ENCODE assay signal across 8 cellular contexts in the genomic region with DNA sequence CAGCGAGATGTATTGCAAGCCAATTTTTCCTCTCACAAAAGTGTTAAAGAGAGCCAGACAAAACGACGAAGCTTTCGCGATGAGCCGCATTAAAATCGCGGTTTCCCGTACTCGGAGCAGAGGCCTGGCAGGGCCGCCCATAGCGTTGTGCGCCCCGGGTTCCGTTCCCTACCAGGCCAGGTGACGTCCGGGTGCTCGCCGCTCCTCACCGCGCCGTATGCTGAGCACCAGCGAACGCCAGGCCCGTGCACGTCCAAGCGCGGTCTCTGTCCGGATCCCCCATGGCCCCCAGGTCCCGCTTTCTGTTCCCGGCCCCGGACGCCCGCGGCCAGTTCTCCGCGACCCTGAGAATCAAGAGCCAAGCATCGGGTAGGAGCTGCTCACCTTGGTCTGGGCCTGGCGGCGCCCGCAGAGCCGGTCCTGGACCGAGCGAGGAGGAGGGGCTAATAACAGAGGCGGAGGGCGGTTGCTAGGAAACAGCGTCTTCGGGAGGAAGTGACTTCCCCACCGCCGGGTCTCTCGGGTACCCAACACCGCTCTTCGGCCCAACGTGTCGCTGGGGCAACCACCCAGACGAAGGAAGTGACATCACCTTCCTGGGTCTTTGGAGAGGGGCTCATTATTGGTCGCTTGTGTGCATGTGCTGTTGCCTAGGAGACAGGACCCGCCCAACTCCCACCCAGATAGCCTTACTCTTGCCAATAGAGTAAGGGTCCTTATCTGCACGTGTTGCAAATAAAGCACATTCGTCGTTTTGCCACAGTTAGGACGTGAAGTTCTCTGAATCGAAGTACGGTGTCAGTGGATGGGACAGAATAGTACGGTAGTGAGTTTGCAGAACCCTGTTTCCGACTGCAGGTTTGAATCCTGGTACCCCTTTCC. TPM values are rescaled to one million over a fixed set of nuclear protein-coding genes. Genes with fewer than 3 reads are reported as not detected.
DNase-seq lines count a peak whose midpoint lies in the region; FAIRE-seq and TF ChIP-seq lines count a peak whose summit lies in the region.

A gene (minus strand): TSS at position 579 of the 882 bp plus-strand sequence. CDS start 1,115 bp downstream, outside the sequence.

- no peak for TF ChIP-seq CTCF in GM10248 (IDR thresholded peaks at IDR 0.05; ENCODE audit: control extremely low read depth, extremely low read depth, low read depth, missing control alignments)
- TF ChIP-seq CTCF in HFFc6 (IDR thresholded peaks at IDR 0.05): no peak
- TF ChIP-seq CTCF in brain (conservative IDR thresholded peaks at IDR 0.05): no peak

- H3K27me3 Mint-ChIP-seq in HFFc6 (ENCODE audit: insufficient read depth) (peaks cover 2% of the 10 kb centered on the region; the same call in 1 of the 2 replicates), brain (peaks cover 9% of the 10 kb centered on the region)

- peaks cover 20% of the 10 kb centered on the region for H3K4me1 Mint-ChIP-seq in HFFc6 (ENCODE audit: low read depth)
- peaks cover 38% of the 10 kb centered on the region for H3K4me1 Mint-ChIP-seq in brain

- H3K27ac ChIP-seq in skeletal muscle tissue (ENCODE audit: low read depth, low read length): no peak within 1 kb of the TSS

- POLR2A ChIA-PET in GM10248 (lab: Yijun Ruan, JAX): no interaction called here

- FAIRE-seq in TTC549 (lab: Jason Lieb, UNC): peak; percentile 94

- peak within 1 kb of the TSS; percentile 77 for H3K4me3 ChIP-seq in iPS-11a (ENCODE audit: low read depth, low read length)
- H3K4me3 ChIP-seq in skeletal muscle tissue (ENCODE audit: low read length in 3 of 3): peak within 1 kb of the TSS; percentile 51 to 72 (median 67)

- H3K36me3 Mint-ChIP-seq in HFFc6 (ENCODE audit: low read depth) (no peaks in the 10 kb centered on the region), brain (no peaks in the 10 kb centered on the region)

- peak within 1 kb of the TSS; percentile 86 for H3K4me3 Mint-ChIP-seq in HFFc6
- H3K4me3 Mint-ChIP-seq in brain: peak within 1 kb of the TSS; percentile 93 to 97 (median 95)

- peaks cover 8 to 11% (median 10%) of the 10 kb centered on the region in 3 donors for H3K27me3 ChIP-seq in skeletal muscle tissue (ENCODE audit: control insufficient read depth in 3 of 3, insufficient read depth in 3 of 3, low read length in 3 of 3)

- H3K36me3 ChIP-seq in skeletal muscle tissue (ENCODE audit: control insufficient read depth in 3 of 3, insufficient read depth in 3 of 3, low read length in 3 of 3): no peaks in the 10 kb centered on the region

- H3K9ac ChIP-seq in skeletal muscle tissue (ENCODE audit: low read depth in 1 of 3, low read length in 3 of 3): peak within 1 kb of the TSS; percentile 55 to 63 (median 55)

- H3K4me1 ChIP-seq in skeletal muscle tissue (ENCODE audit: control insufficient read depth in 3 of 3, insufficient read depth in 3 of 3, low read length in 3 of 3): peaks cover 0 to 4% (median 4%) of the 10 kb centered on the region in 3 donors

- no peaks in the 10 kb centered on the region for H3K9me3 ChIP-seq in skeletal muscle tissue (ENCODE audit: control insufficient read depth in 3 of 3, low read length in 3 of 3)

- CTCF ChIA-PET in GM10248 (lab: Yijun Ruan, JAX): interaction anchor here (2.8 kb wide), 1 partner anchor 9 kb away, joined by 10 read pairs; no protein-coding TSS in a partner anchor

- H3K9me3 Mint-ChIP-seq in HFFc6 (no peaks in the 10 kb centered on the region), brain (peaks cover 0 to 3% (median 0%) of the 10 kb centered on the region in 5 experiments)

- H3K27ac Mint-ChIP-seq in HFFc6 (peak within 1 kb of the TSS; percentile 54), brain (peak within 1 kb of the TSS; percentile 78 to 93 (median 82))

- DNase-seq in GM10248 (ENCODE audit: extremely low spot score) (peak; percentile 92), HFFc6 (peak; percentile 90), NCI-H1417 (lab: John Stamatoyannopoulos, UW) (peak; percentile 85 to 99 (median 98)), RPMI8226 (no peak)

RNA-seq across cellular contexts. Expression of the gene that starts here (rescaled TPM):
- total RNA-seq in HFFc6 (2021; fragmentation: NEBNext Ultra II Directional; extraction: Animal tissue kit (Norgen Biotek cat#: 25700)): 10 to 100 TPM in 2 of 6 experiments, 1 to 10 TPM in 4; 5.9 to 12.1 (median 7.0) TPM
- 1.3 TPM for polyA plus RNA-seq in brain (ENCODE audit: insufficient read depth, low read depth, low replicate concordance)
- 1.0 TPM for total RNA-seq in skeletal muscle tissue
